In the genomic region with DNA sequence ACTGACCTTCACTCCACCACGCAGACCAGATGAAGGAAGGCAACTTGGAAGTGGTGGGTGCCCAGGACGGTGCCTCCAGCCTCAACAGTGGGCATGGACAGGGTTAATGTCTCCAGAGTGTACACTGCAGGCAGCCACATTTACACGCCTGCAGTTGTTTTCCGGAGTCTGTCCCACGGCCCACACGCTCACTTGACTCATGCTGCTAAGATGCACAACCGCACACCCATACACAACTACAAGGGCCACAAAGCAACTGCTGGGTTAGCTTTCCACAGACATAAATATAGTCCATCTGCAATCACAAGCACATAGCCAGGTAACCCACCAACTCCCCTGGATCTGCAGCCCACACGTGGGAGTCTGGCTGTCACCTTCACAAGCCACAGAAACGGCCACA, we compare ENCODE assay signal across 1 cellular context.
TF ChIP-seq lines count a peak whose summit lies in the region.

No MANE protein-coding gene starts in this region.

TF ChIP-seq in K562, 482 proteins besides CTCF, POLR2A, EP300 and RAD21:
- no peak for TF ChIP-seq NR3C1 (CRISPR knock-in tag; IDR thresholded peaks at IDR 0.05)
- no peak for TF ChIP-seq DEAF1 (CRISPR knock-in tag; IDR thresholded peaks at IDR 0.05)
- no peak for TF ChIP-seq PRMT5 (CRISPR knock-in tag; IDR thresholded peaks at IDR 0.05)
- TF ChIP-seq DPF2 (IDR thresholded peaks at IDR 0.05) = no peak
- no peak for TF ChIP-seq CBFB (CRISPR knock-in tag; IDR thresholded peaks at IDR 0.05)
- no peak for TF ChIP-seq ZFPM2 (CRISPR knock-in tag; IDR thresholded peaks at IDR 0.05)
- no peak for TF ChIP-seq CEBPG (CRISPR knock-in tag; IDR thresholded peaks at IDR 0.05)
- no peak for TF ChIP-seq CEBPG (tag; conservative IDR thresholded peaks at IDR 0.05 in 1 of 2, IDR thresholded peaks at IDR 0.05 in 1 of 2)
- TF ChIP-seq U2AF2 (optimal IDR thresholded peaks at IDR 0.05; ENCODE audit: low read depth, low read length) = no peak
- no peak for TF ChIP-seq ESRRA (IDR thresholded peaks at IDR 0.05; ENCODE audit: borderline replicate concordance, low read depth)
- TF ChIP-seq CCAR2 (IDR thresholded peaks at IDR 0.05; ENCODE audit: low read depth, low read length) = no peak
